ENCODE assay signal across 1 cellular context in genomic region chr3:57151021-57151449, GRCh38.
TF ChIP-seq lines count a peak whose summit lies in the region.

No MANE protein-coding gene starts in this region.

TF ChIP-seq in IMR-90, 13 proteins besides CTCF, POLR2A, EP300 and RAD21 (continued from another document):
- TF ChIP-seq ELK1 (IDR thresholded peaks at IDR 0.05; ENCODE audit: borderline replicate concordance, low read depth, low read length) (no peak), FOS (IDR thresholded peaks at IDR 0.05; ENCODE audit: low read depth, low read length) (no peak), RCOR1 (IDR thresholded peaks at IDR 0.05; ENCODE audit: insufficient replicate concordance, low read length) (no peak), RFX5 (IDR thresholded peaks at IDR 0.05; ENCODE audit: low read depth, low read length) (no peak), CHD1 (IDR thresholded peaks at IDR 0.05; ENCODE audit: low read depth, low read length) (no peak)
TF ChIP-seq in IMR-90: peak in this region for 0.
